Comparison of ENCODE assay signal across 8 cellular contexts in the genomic region with DNA sequence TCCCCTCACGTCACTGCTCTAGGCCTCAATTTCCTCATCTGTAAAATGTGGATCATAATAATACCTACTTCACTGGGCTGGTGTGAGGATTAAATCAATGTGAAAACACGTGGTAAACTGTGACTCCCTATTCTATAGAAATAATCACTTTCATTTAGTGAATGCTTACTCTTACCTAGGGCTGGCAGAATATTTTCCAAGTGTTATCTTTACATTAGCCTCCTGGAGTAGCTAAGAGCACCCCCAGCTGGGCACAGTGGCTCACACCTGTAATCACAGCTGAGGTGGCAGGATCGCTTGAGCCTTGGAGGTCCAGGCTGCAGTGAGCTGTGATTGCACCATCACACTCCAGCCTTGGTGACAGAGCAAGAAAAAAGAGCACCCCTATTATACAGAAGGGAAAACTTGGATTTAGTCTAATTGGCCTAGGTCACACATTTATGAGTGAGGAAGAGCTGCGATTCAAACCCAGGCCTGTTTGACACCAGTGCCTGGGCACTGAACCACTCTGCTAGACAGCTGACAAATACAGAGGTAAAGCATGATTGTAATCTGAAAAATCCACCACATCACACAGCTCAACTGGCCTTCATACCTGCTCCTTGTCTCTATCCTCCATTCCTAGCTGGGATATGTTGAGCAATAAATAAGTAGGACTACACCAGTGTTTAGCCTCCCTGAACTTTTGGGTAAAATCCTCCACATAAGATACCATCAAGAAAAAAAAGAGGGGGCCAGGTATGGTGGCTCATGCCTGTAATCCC. TPM values are rescaled to one million over a fixed set of nuclear protein-coding genes. Genes with fewer than 3 reads are reported as not detected.
DNase-seq lines count a peak whose midpoint lies in the region; ATAC-seq, FAIRE-seq and TF ChIP-seq lines count a peak whose summit lies in the region.

No MANE protein-coding gene starts in this region.

- H2AFZ ChIP-seq in keratinocyte (ENCODE audit: control insufficient read depth, low read length) = no peak overlapping the region

- peak; percentile 31 for DNase-seq in Caki2 (ENCODE audit: low read depth)
- peak; percentile 40 for DNase-seq in M059J (ENCODE audit: low read depth)
- DNase-seq in activated naive CD4-positive, alpha-beta T cell treated with anti-CD3 and anti-CD28 coated beads for 36 hours = peak; percentile 67
- DNase-seq in keratinocyte (ENCODE audit: low read depth, low spot score) = no peak
- no peak for DNase-seq in midbrain (lab: John Stamatoyannopoulos, UW)
- no peak for DNase-seq in mesenteric fat pad (ENCODE audit: low spot score)

- H3K27me3 Mint-ChIP-seq in activated naive CD4-positive, alpha-beta T cell treated with anti-CD3 and anti-CD28 coated beads for 36 hours (ENCODE audit: low read depth) = no peaks in the 10 kb centered on the region

- H3K9me3 Mint-ChIP-seq in activated naive CD4-positive, alpha-beta T cell treated with anti-CD3 and anti-CD28 coated beads for 36 hours = no peaks in the 10 kb centered on the region

- H3K4me1 ChIP-seq in keratinocyte (ENCODE audit: control insufficient read depth, extremely low read depth, insufficient read depth, low read length) (peaks cover 4% of the 10 kb centered on the region), thymus (ENCODE audit: control insufficient read depth, insufficient read depth, low read length) (peaks cover 12% of the 10 kb centered on the region)

- H3K79me2 ChIP-seq in keratinocyte (ENCODE audit: control insufficient read depth, insufficient read depth, low read length) = no peaks in the 10 kb centered on the region

- no peaks in the 10 kb centered on the region for H3K36me3 Mint-ChIP-seq in activated naive CD4-positive, alpha-beta T cell treated with anti-CD3 and anti-CD28 coated beads for 36 hours (ENCODE audit: low read depth)

- peak overlapping the region; percentile 83 for H3K4me2 ChIP-seq in keratinocyte (ENCODE audit: control insufficient read depth, extremely low read depth, insufficient read depth, low read depth, low read length)

- CTCF ChIA-PET in activated naive CD4-positive, alpha-beta T cell treated with anti-CD3 and anti-CD28 coated beads for 36 hours (lab: Charles Lee) = interaction anchor here (0.6 to 1.9 kb wide), 9 partner anchors 29 to 473 kb away, joined by 3 to 6 read pairs (median 3); partner anchors contain the start of gene ACTL10

- in situ Hi-C loops in Caki2 (cut with HindIII; ENCODE audit: low pct_unique_long_range_greater_than_20kb, low sequenced_read_pairs) = no loop called here

- dilution Hi-C loops in keratinocyte (cut with MboI; ENCODE audit: extremely low pct_ligation_motif_present, low sequenced_read_pairs) = no loop called here

- no peak for FAIRE-seq in keratinocyte (lab: Jason Lieb, UNC)

- TF ChIP-seq CTCF in keratinocyte (optimal IDR thresholded peaks at IDR 0.05 in 1 of 3, IDR thresholded peaks at IDR 0.05 in 1 of 3, conservative IDR thresholded peaks at IDR 0.05 in 1 of 3; ENCODE audit: extremely low read depth in 1 of 3, insufficient read depth in 2 of 3, low read length in 3 of 3) = peak; percentile 36 to 68 (median 42)

- H4K20me1 ChIP-seq in keratinocyte (ENCODE audit: control insufficient read depth, extremely low read depth, insufficient read depth, low read length) = no peaks in the 10 kb centered on the region

- 51% methylated on average over 4 of the region's 4 CpGs for WGBS in thymus

- H3K9me1 ChIP-seq in keratinocyte (ENCODE audit: control insufficient read depth, extremely low read depth, insufficient read depth, low read length) = no peaks in the 10 kb centered on the region

- no peak overlapping the region for H3K9ac ChIP-seq in keratinocyte (ENCODE audit: control insufficient read depth, extremely low read depth, insufficient read depth, low read length)

- ATAC-seq in GM21526 (IDR thresholded peaks at IDR 0.05; ENCODE audit: low FRiP score, unreplicated experiment) = no peak

- H3K4me3 ChIP-seq in keratinocyte (ENCODE audit: control insufficient read depth in 2 of 3, extremely low read depth in 1 of 3, insufficient read depth in 2 of 3, low read depth in 1 of 3, low read length in 3 of 3) (peak overlapping the region in 1 of 3 experiments; percentile 40), thymus (ENCODE audit: low read length) (peak overlapping the region; percentile 82)

- H3K27me3 ChIP-seq in keratinocyte (ENCODE audit: control insufficient read depth, extremely low read depth, insufficient read depth, low read length) = peaks cover 7% of the 10 kb centered on the region
- no peaks in the 10 kb centered on the region for H3K27me3 ChIP-seq in thymus (ENCODE audit: control insufficient read depth, insufficient read depth)

- H3K9me3 ChIP-seq in keratinocyte (ENCODE audit: control insufficient read depth, low read depth, low read length) = no peaks in the 10 kb centered on the region
- no peaks in the 10 kb centered on the region for H3K9me3 ChIP-seq in thymus (ENCODE audit: control insufficient read depth)

- intact Hi-C loops in activated naive CD4-positive, alpha-beta T cell treated with anti-CD3 and anti-CD28 coated beads for 36 hours (cut with micrococcal nuclease) = loop anchor here (1.0 to 10.0 kb wide), 7 partner anchors 44 to 670 kb away; partner anchors contain the start of genes ACTL10, CHMP4B, EIF2S2 and RALY

- no peak overlapping the region for H3K27ac ChIP-seq in keratinocyte (ENCODE audit: control insufficient read depth, insufficient read depth, low read length)
- H3K27ac ChIP-seq in thymus (ENCODE audit: low read depth) = peak overlapping the region; percentile 19

- no peak overlapping the region for H3K27ac Mint-ChIP-seq in activated naive CD4-positive, alpha-beta T cell treated with anti-CD3 and anti-CD28 coated beads for 36 hours

- peaks cover 10% of the 10 kb centered on the region for H3K4me1 Mint-ChIP-seq in activated naive CD4-positive, alpha-beta T cell treated with anti-CD3 and anti-CD28 coated beads for 36 hours (ENCODE audit: low read depth)

- H3K36me3 ChIP-seq in keratinocyte (ENCODE audit: control insufficient read depth in 2 of 2, extremely low read depth in 1 of 2, insufficient read depth in 2 of 2, low read length in 2 of 2) (no peaks in the 10 kb centered on the region), thymus (ENCODE audit: control insufficient read depth, insufficient read depth) (no peaks in the 10 kb centered on the region)

- peak overlapping the region; percentile 84 for H3K4me3 Mint-ChIP-seq in activated naive CD4-positive, alpha-beta T cell treated with anti-CD3 and anti-CD28 coated beads for 36 hours

RNA-seq across cellular contexts. Expression of gene SNTA1, which starts 1.4 kb away (rescaled TPM):
- total RNA-seq in Caki2 (2014; rRNA removed; shearing (Covaris generic); ENCODE audit: low replicate concordance) = 49.5 and 52.1 TPM in 2 replicates
- 25.8 and 32.4 TPM in 2 replicates for total RNA-seq in M059J (2014; rRNA removed; shearing (Covaris generic))
- 1 to 10 TPM; 2.6 to 2.9 TPM for total RNA-seq in activated naive CD4-positive, alpha-beta T cell treated with anti-CD3 and anti-CD28 coated beads for 36 hours
- polyA plus RNA-seq in keratinocyte (3.6 to 6.5 TPM (median 4.8 TPM) in 3 replicates), thymus (7.7 TPM)
- 2.2 TPM for polyA plus RNA-seq in keratinocyte (2011; ENCODE audit: low read depth)
- 4.0 and 8.6 TPM in 2 replicates for polyA plus RNA-seq in keratinocyte (2011; cell fraction: cytosol; rRNA removed)
- 2.8 and 4.4 TPM in 2 replicates for polyA plus RNA-seq in keratinocyte (2011; cell fraction: nucleus; rRNA removed)
- 2.5 and 5.8 TPM in 2 replicates for polyA plus RNA-seq in keratinocyte (2012; ENCODE audit: low replicate concordance)
- 3.9 to 6.7 TPM (median 4.8 TPM) in 3 replicates for polyA minus RNA-seq in keratinocyte
- polyA minus RNA-seq in keratinocyte (2011; cell fraction: cytosol; rRNA and poly(A)+ RNA removed) = 8.6 TPM
- 2.0 and 2.3 TPM in 2 replicates for polyA minus RNA-seq in keratinocyte (2011; cell fraction: nucleus; rRNA and poly(A)+ RNA removed)
- total RNA-seq in mesenteric fat pad = 22.1 TPM

RNA-seq across cellular contexts. Expression of gene CDK5RAP1, which starts 43.7 kb away (rescaled TPM):
- 31.0 and 32.3 TPM in 2 replicates for total RNA-seq in Caki2 (2014; rRNA removed; shearing (Covaris generic); ENCODE audit: low replicate concordance)
- 20.5 and 28.5 TPM in 2 replicates for total RNA-seq in M059J (2014; rRNA removed; shearing (Covaris generic))
- total RNA-seq in activated naive CD4-positive, alpha-beta T cell treated with anti-CD3 and anti-CD28 coated beads for 36 hours = 10 to 100 TPM; 42.4 to 43.0 TPM
- polyA plus RNA-seq in keratinocyte (25.2 to 40.2 TPM (median 34.0 TPM) in 3 replicates), thymus (62.6 TPM)
- 13.8 TPM for polyA plus RNA-seq in keratinocyte (2011; ENCODE audit: low read depth)
- polyA plus RNA-seq in keratinocyte (2011; cell fraction: cytosol; rRNA removed) = 21.6 and 22.2 TPM in 2 replicates
- 62.7 and 75.3 TPM in 2 replicates for polyA plus RNA-seq in keratinocyte (2011; cell fraction: nucleus; rRNA removed)
- polyA plus RNA-seq in keratinocyte (2012; ENCODE audit: low replicate concordance) = 26.0 and 26.6 TPM in 2 replicates
- 20.1 to 36.4 TPM (median 35.7 TPM) in 3 replicates for polyA minus RNA-seq in keratinocyte
- 18.6 TPM for polyA minus RNA-seq in keratinocyte (2011; cell fraction: cytosol; rRNA and poly(A)+ RNA removed)
- 20.4 and 27.7 TPM in 2 replicates for polyA minus RNA-seq in keratinocyte (2011; cell fraction: nucleus; rRNA and poly(A)+ RNA removed)
- 25.9 TPM for total RNA-seq in mesenteric fat pad

RNA-seq across cellular contexts. Expression of gene CBFA2T2, which starts 44.9 kb away (rescaled TPM):
- total RNA-seq in Caki2 (2014; rRNA removed; shearing (Covaris generic); ENCODE audit: low replicate concordance) = 51.9 and 56.1 TPM in 2 replicates
- 7.5 and 13.8 TPM in 2 replicates for total RNA-seq in M059J (2014; rRNA removed; shearing (Covaris generic))
- 10 to 100 TPM; 11.1 to 11.4 TPM for total RNA-seq in activated naive CD4-positive, alpha-beta T cell treated with anti-CD3 and anti-CD28 coated beads for 36 hours
- polyA plus RNA-seq in keratinocyte = 5.5 to 8.7 TPM (median 6.8 TPM) in 3 replicates
- 18.6 TPM for polyA plus RNA-seq in keratinocyte (2011; ENCODE audit: low read depth)
- polyA plus RNA-seq in keratinocyte (2011; cell fraction: cytosol; rRNA removed) = 4.6 and 4.8 TPM in 2 replicates
- polyA plus RNA-seq in keratinocyte (2011; cell fraction: nucleus; rRNA removed) = 23.6 and 23.7 TPM in 2 replicates
- polyA plus RNA-seq in keratinocyte (2012; ENCODE audit: low replicate concordance) = 4.4 and 5.3 TPM in 2 replicates
- 14.5 to 15.9 TPM (median 14.8 TPM) in 3 replicates for polyA minus RNA-seq in keratinocyte
- polyA minus RNA-seq in keratinocyte (2011; cell fraction: cytosol; rRNA and poly(A)+ RNA removed) = 6.9 TPM
- polyA minus RNA-seq in keratinocyte (2011; cell fraction: nucleus; rRNA and poly(A)+ RNA removed) = 9.3 and 19.6 TPM in 2 replicates
- polyA plus RNA-seq in thymus = 9.1 TPM
- total RNA-seq in mesenteric fat pad = 10.5 TPM

Comparison
In these comparisons a context has a peak if more than half of its experiments do, and no peak if none do; other contexts are left out.
1. DNase-seq: peak in Caki2 (single experiment), M059J (single experiment) and activated naive CD4-positive, alpha-beta T cell treated with anti-CD3 and anti-CD28 coated beads for 36 hours (single experiment); none in keratinocyte (single experiment), midbrain (single experiment) and mesenteric fat pad (single experiment).